1 cellular context compared by ENCODE assay signal in the genomic region with DNA sequence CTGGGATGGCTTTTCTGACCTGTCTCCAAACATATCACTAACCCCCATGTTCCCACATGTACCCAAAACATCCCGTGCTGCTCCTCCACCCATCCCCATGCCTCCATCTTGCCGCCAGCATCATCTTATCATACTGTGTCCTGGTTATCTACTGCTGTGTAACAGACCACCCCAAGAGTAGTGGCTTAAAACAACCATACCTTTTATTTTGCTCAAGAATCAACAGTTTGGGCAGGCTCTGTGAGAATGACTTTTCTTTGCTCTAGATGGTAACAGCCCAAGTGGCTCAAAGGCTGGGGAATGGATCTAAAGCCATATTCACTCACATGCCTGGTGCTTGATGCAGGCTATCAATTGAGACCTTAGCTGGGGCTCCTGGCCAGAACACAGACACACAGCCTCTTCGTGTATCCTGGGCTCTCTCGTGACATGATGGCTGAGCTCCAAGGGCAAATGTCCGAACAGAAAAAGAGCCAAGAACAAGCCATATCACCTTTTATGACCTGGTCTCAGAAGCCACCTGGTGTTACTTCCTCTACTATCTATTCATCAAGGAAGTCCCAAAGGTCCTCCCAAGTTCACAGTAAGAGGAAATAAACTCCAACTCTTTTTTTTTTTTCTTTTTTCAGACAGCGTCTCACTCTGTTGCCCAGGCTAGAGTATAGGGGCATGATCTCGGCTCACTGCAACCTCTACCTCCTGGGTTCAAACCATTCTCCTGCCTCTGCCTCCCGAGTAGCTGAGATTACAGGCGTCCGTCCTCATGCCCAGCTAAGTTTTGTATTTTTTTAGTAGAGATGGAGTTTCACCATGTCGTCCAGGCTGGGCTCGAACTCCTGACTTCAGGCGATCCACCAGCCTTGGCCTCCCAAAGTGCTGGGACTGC.
TF ChIP-seq lines count a peak whose summit lies in the region.

No MANE protein-coding gene starts in this region.

TF ChIP-seq in K562, 482 proteins besides CTCF, POLR2A, EP300 and RAD21 (continued from another document and continues in another):
- TF ChIP-seq ZNF23 (CRISPR knock-in tag; IDR thresholded peaks at IDR 0.05) = no peak
- peak; percentile 67; the same call in 1 of the 2 replicates for TF ChIP-seq SMARCA5 (IDR thresholded peaks at IDR 0.05)
- TF ChIP-seq, protein P1, sequence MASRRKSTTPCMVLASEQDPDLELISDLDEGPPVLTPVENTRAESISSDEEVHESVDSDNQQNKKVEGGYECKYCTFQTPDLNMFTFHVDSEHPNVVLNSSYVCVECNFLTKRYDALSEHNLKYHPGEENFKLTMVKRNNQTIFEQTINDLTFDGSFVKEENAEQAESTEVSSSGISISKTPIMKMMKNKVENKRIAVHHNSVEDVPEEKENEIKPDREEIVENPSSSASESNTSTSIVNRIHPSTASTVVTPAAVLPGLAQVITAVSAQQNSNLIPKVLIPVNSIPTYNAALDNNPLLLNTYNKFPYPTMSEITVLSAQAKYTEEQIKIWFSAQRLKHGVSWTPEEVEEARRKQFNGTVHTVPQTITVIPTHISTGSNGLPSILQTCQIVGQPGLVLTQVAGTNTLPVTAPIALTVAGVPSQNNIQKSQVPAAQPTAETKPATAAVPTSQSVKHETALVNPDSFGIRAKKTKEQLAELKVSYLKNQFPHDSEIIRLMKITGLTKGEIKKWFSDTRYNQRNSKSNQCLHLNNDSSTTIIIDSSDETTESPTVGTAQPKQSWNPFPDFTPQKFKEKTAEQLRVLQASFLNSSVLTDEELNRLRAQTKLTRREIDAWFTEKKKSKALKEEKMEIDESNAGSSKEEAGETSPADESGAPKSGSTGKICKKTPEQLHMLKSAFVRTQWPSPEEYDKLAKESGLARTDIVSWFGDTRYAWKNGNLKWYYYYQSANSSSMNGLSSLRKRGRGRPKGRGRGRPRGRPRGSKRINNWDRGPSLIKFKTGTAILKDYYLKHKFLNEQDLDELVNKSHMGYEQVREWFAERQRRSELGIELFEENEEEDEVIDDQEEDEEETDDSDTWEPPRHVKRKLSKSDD (conservative IDR thresholded peaks at IDR 0.05; ENCODE audit: low read length) = no peak
- no peak for TF ChIP-seq E2F3 (CRISPR knock-in tag; IDR thresholded peaks at IDR 0.05)
- TF ChIP-seq RBFOX2 (IDR thresholded peaks at IDR 0.05; ENCODE audit: low read depth, low read length) = 0 out of 2 replicates have a peak, but pooled peaks have one; percentile 24
- no peak for TF ChIP-seq YBX1 (IDR thresholded peaks at IDR 0.05)
- no peak for TF ChIP-seq ZNF583 (CRISPR knock-in tag; IDR thresholded peaks at IDR 0.05)
- no peak for TF ChIP-seq GTF2A2 (tag; IDR thresholded peaks at IDR 0.05)
- no peak for TF ChIP-seq SIN3A (IDR thresholded peaks at IDR 0.05; ENCODE audit: borderline replicate concordance in 2 of 2, control insufficient read depth in 1 of 2, low read depth in 2 of 2, low read length in 2 of 2)
- TF ChIP-seq MTA2 (IDR thresholded peaks at IDR 0.05; ENCODE audit: low read depth) = no peak
- TF ChIP-seq TARDBP (IDR thresholded peaks at IDR 0.05) = no peak
- TF ChIP-seq, protein P2, sequence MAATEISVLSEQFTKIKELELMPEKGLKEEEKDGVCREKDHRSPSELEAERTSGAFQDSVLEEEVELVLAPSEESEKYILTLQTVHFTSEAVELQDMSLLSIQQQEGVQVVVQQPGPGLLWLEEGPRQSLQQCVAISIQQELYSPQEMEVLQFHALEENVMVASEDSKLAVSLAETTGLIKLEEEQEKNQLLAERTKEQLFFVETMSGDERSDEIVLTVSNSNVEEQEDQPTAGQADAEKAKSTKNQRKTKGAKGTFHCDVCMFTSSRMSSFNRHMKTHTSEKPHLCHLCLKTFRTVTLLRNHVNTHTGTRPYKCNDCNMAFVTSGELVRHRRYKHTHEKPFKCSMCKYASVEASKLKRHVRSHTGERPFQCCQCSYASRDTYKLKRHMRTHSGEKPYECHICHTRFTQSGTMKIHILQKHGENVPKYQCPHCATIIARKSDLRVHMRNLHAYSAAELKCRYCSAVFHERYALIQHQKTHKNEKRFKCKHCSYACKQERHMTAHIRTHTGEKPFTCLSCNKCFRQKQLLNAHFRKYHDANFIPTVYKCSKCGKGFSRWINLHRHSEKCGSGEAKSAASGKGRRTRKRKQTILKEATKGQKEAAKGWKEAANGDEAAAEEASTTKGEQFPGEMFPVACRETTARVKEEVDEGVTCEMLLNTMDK (IDR thresholded peaks at IDR 0.05; ENCODE audit: borderline replicate concordance, insufficient read depth, low read depth, low read length, poor library complexity, severe bottlenecking) = no peak
- TF ChIP-seq ZNF12 (CRISPR knock-in tag; IDR thresholded peaks at IDR 0.05) = no peak
- TF ChIP-seq JUND (IDR thresholded peaks at IDR 0.05; ENCODE audit: borderline replicate concordance, low read depth, low read length) = no peak
- peak; percentile 77; the same call in 2 of the 3 replicates for TF ChIP-seq JUND (tag; IDR thresholded peaks at IDR 0.05; ENCODE audit: borderline replicate concordance, low read depth, low read length)
- peak; percentile 62; the same call in 1 of the 2 replicates for TF ChIP-seq HSF4 (CRISPR knock-in tag; IDR thresholded peaks at IDR 0.05; ENCODE audit: borderline replicate concordance)
- 0 out of 2 replicates have a peak, but pooled peaks have one; percentile 10 for TF ChIP-seq ZKSCAN1 (IDR thresholded peaks at IDR 0.05; ENCODE audit: low read depth, low read length)
- TF ChIP-seq, protein P3, sequence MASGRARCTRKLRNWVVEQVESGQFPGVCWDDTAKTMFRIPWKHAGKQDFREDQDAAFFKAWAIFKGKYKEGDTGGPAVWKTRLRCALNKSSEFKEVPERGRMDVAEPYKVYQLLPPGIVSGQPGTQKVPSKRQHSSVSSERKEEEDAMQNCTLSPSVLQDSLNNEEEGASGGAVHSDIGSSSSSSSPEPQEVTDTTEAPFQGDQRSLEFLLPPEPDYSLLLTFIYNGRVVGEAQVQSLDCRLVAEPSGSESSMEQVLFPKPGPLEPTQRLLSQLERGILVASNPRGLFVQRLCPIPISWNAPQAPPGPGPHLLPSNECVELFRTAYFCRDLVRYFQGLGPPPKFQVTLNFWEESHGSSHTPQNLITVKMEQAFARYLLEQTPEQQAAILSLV (tag; IDR thresholded peaks at IDR 0.05) = no peak; the same call in 1 of the 2 replicates
- TF ChIP-seq, protein P4, sequence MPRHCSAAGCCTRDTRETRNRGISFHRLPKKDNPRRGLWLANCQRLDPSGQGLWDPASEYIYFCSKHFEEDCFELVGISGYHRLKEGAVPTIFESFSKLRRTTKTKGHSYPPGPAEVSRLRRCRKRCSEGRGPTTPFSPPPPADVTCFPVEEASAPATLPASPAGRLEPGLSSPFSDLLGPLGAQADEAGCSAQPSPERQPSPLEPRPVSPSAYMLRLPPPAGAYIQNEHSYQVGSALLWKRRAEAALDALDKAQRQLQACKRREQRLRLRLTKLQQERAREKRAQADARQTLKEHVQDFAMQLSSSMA (CRISPR knock-in tag; IDR thresholded peaks at IDR 0.05) = no peak
- 0 out of 2 replicates have a peak, but pooled peaks have one; percentile 35 for TF ChIP-seq HLTF (IDR thresholded peaks at IDR 0.05)
- no peak; the same call in 1 of the 2 replicates for TF ChIP-seq ETV5 (CRISPR knock-in tag; IDR thresholded peaks at IDR 0.05; ENCODE audit: low read depth)
- TF ChIP-seq, protein P5, sequence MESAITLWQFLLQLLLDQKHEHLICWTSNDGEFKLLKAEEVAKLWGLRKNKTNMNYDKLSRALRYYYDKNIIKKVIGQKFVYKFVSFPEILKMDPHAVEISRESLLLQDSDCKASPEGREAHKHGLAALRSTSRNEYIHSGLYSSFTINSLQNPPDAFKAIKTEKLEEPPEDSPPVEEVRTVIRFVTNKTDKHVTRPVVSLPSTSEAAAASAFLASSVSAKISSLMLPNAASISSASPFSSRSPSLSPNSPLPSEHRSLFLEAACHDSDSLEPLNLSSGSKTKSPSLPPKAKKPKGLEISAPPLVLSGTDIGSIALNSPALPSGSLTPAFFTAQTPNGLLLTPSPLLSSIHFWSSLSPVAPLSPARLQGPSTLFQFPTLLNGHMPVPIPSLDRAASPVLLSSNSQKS (CRISPR knock-in tag; IDR thresholded peaks at IDR 0.05) = no peak
- 0 out of 2 replicates have a peak, but pooled peaks have one; percentile 29 for TF ChIP-seq LARP7 (IDR thresholded peaks at IDR 0.05)
- TF ChIP-seq NELFE (IDR thresholded peaks at IDR 0.05; ENCODE audit: insufficient read depth, insufficient read length) = no peak
- TF ChIP-seq NUFIP1 (IDR thresholded peaks at IDR 0.05; ENCODE audit: partially characterized antibody) = no peak
- TF ChIP-seq GTF2E2 (tag; IDR thresholded peaks at IDR 0.05) = no peak
- no peak for TF ChIP-seq SRSF3 (IDR thresholded peaks at IDR 0.05; ENCODE audit: insufficient read depth, low read length)
- TF ChIP-seq HMG20B (CRISPR knock-in tag; IDR thresholded peaks at IDR 0.05) = no peak
- TF ChIP-seq EZH2 (IDR thresholded peaks at IDR 0.05; ENCODE audit: borderline replicate concordance, low read depth, low read length) = no peak
- TF ChIP-seq PHF21A (IDR thresholded peaks at IDR 0.05; ENCODE audit: borderline replicate concordance, low read depth) = no peak
- TF ChIP-seq FOXA1 (IDR thresholded peaks at IDR 0.05; ENCODE audit: borderline replicate concordance) = no peak
- TF ChIP-seq FOSL1 (tag; conservative IDR thresholded peaks at IDR 0.05) = no peak
- TF ChIP-seq PHB2 (IDR thresholded peaks at IDR 0.05; ENCODE audit: low read depth) = 0 out of 2 replicates have a peak, but pooled peaks have one; percentile 28
- TF ChIP-seq ZNF445 (CRISPR knock-in tag; IDR thresholded peaks at IDR 0.05; ENCODE audit: low read depth) = no peak
- no peak for TF ChIP-seq ZNF232 (CRISPR knock-in tag; IDR thresholded peaks at IDR 0.05)
- TF ChIP-seq, protein P6, sequence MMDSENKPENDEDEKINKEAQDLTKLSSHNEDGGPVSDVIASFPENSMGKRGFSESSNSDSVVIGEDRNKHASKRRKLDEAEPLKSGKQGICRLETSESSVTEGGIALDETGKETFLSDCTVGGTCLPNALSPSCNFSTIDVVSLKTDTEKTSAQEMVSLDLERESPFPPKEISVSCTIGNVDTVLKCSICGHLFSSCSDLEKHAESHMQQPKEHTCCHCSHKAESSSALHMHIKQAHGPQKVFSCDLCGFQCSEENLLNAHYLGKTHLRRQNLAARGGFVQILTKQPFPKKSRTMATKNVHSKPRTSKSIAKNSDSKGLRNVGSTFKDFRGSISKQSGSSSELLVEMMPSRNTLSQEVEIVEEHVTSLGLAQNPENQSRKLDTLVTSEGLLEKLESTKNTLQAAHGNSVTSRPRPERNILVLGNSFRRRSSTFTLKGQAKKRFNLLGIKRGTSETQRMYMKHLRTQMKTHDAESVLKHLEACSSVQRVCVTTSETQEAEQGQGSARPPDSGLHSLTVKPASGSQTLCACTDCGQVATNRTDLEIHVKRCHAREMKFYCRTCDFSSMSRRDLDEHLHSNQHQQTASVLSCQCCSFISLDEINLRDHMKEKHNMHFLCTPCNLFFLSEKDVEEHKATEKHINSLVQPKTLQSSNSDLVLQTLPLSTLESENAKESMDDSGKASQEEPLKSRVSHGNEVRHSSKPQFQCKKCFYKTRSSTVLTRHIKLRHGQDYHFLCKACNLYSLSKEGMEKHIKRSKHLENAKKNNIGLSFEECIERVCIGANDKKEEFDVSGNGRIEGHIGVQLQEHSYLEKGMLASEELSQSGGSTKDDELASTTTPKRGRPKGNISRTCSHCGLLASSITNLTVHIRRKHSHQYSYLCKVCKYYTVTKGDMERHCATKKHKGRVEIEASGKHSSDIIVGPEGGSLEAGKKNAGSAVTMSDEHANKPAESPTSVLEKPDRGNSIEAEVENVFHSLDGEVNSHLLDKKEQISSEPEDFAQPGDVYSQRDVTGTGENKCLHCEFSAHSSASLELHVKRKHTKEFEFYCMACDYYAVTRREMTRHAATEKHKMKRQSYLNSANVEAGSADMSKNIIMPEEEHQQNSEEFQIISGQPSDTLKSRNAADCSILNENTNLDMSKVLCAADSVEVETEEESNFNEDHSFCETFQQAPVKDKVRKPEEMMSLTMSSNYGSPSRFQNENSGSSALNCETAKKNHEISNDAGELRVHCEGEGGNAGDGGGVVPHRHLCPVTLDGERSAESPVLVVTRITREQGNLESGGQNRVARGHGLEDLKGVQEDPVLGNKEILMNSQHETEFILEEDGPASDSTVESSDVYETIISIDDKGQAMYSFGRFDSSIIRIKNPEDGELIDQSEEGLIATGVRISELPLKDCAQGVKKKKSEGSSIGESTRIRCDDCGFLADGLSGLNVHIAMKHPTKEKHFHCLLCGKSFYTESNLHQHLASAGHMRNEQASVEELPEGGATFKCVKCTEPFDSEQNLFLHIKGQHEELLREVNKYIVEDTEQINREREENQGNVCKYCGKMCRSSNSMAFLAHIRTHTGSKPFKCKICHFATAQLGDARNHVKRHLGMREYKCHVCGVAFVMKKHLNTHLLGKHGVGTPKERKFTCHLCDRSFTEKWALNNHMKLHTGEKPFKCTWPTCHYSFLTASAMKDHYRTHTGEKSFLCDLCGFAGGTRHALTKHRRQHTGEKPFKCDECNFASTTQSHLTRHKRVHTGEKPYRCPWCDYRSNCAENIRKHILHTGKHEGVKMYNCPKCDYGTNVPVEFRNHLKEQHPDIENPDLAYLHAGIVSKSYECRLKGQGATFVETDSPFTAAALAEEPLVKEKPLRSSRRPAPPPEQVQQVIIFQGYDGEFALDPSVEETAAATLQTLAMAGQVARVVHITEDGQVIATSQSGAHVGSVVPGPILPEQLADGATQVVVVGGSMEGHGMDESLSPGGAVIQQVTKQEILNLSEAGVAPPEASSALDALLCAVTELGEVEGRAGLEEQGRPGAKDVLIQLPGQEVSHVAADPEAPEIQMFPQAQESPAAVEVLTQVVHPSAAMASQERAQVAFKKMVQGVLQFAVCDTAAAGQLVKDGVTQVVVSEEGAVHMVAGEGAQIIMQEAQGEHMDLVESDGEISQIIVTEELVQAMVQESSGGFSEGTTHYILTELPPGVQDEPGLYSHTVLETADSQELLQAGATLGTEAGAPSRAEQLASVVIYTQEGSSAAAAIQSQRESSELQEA (IDR thresholded peaks at IDR 0.05; ENCODE audit: low read depth) = no peak
- no peak for TF ChIP-seq ZNF124 (CRISPR knock-in tag; IDR thresholded peaks at IDR 0.05)
- TF ChIP-seq, protein P7, sequence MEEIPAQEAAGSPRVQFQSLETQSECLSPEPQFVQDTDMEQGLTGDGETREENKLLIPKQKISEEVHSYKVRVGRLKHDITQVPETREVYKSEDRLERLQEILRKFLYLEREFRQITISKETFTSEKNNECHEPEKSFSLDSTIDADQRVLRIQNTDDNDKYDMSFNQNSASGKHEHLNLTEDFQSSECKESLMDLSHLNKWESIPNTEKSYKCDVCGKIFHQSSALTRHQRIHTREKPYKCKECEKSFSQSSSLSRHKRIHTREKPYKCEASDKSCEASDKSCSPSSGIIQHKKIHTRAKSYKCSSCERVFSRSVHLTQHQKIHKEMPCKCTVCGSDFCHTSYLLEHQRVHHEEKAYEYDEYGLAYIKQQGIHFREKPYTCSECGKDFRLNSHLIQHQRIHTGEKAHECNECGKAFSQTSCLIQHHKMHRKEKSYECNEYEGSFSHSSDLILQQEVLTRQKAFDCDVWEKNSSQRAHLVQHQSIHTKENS (CRISPR knock-in tag; IDR thresholded peaks at IDR 0.05) = no peak
- TF ChIP-seq, protein P8, sequence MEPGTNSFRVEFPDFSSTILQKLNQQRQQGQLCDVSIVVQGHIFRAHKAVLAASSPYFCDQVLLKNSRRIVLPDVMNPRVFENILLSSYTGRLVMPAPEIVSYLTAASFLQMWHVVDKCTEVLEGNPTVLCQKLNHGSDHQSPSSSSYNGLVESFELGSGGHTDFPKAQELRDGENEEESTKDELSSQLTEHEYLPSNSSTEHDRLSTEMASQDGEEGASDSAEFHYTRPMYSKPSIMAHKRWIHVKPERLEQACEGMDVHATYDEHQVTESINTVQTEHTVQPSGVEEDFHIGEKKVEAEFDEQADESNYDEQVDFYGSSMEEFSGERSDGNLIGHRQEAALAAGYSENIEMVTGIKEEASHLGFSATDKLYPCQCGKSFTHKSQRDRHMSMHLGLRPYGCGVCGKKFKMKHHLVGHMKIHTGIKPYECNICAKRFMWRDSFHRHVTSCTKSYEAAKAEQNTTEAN (CRISPR knock-in tag; IDR thresholded peaks at IDR 0.05) = no peak
- 0 out of 2 replicates have a peak, but pooled peaks have one; percentile 14 for TF ChIP-seq PTRF (tag; IDR thresholded peaks at IDR 0.05)
- TF ChIP-seq TRIM28 (IDR thresholded peaks at IDR 0.05) = no peak
- TF ChIP-seq NRF1 (conservative IDR thresholded peaks at IDR 0.05 in 1 of 2, IDR thresholded peaks at IDR 0.05 in 1 of 2) = no peak; a peak in 1 of 4 replicates
